In the genomic region with DNA sequence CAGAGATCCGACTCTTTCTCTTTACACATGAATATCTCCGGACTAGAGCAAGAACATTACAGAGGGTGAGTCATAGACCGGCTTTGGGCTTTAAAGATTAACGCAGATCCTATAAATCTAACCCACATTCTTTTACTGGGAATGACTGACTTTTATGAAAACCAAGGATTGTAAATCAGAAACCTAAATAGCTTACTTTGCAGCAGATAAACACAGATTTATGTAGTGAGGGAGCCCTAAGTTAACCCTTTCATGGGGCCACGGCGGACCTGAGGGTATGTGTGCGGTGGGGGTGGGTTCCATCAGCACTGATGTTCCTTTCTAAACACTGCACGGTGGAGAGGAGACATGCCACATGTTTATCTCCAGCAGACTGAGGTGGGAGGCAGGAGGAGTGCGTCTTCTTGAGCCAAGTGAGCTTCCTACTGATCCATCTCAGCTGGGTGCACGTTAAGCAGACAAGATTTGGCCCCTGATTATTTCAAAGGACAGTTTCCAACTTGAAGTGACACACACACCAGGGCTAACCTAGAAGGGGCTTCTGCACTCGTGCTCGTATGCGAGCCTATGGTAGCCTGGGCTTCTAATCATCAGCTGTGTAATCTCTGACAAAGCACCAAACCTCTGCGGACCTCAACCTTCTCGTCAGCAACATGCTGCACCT, we compare ENCODE assay signal across 12 cellular contexts.
A peak's percentile ranks its signal among the peaks of the same experiment; 100 is the strongest.
DNase-seq lines count a peak whose midpoint lies in the region; ATAC-seq and TF ChIP-seq lines count a peak whose summit lies in the region.
"Had no signal": no experiment of that assay in that cellular context is flagged by ENCODE, and none has a peak within 500 bp of the region (broad histone marks: within the 10 kb centered on the region; RNA-seq: fewer than 3 reads in every experiment).

No MANE protein-coding gene starts in this region.

- ATAC-seq in HG03565 (IDR thresholded peaks at IDR 0.05; ENCODE audit: unreplicated experiment): no peak
- ATAC-seq in HG03520 (IDR thresholded peaks at IDR 0.05; ENCODE audit: unreplicated experiment): no peak
- ATAC-seq: GM12878 had no signal

- no peak overlapping the region for H2AFZ ChIP-seq in trophoblast cell (ENCODE audit: insufficient read depth, low read length, poor library complexity)

- H2BK120ac ChIP-seq in trophoblast cell (ENCODE audit: insufficient read depth, low read length, poor library complexity): no peak overlapping the region

- no TSS peak for BruUV-seq in Calu3 (replicated peaks; lab: Mats Ljungman, UMichigan)

- no peak overlapping the region for H3K9ac ChIP-seq in NT2/D1 (ENCODE audit: insufficient read length, low read depth)
- H3K9ac ChIP-seq in trophoblast cell (ENCODE audit: low read length): no peak overlapping the region

- intact Hi-C loops in Calu3 (cut with micrococcal nuclease; ENCODE audit: unreplicated experiment): no loop called here

- H3K79me1 ChIP-seq in trophoblast cell (ENCODE audit: low read length): peaks cover 8% of the 10 kb centered on the region

- H3K23ac ChIP-seq in trophoblast cell (ENCODE audit: low read length): no peak overlapping the region

- no peak for DNase-seq in Calu3
- no peak for DNase-seq in NT2/D1 (ENCODE audit: low read depth, low spot score)
- no peak for DNase-seq in glutamatergic neuron
- DNase-seq in trophoblast cell: no peak
- no peak for DNase-seq in activated CD4-positive, CD25-positive, alpha-beta regulatory T cell (lab: John Stamatoyannopoulos, UW)
- no peak for DNase-seq in G401 (ENCODE audit: low spot score)
- DNase-seq: left ventricle myocardium superior had no signal

- H3K4ac ChIP-seq in trophoblast cell (ENCODE audit: low read depth, low read length): no peak overlapping the region

- no peak for TF ChIP-seq CTCF in Calu3 (IDR thresholded peaks at IDR 0.05; ENCODE audit: unreplicated experiment)
- TF ChIP-seq CTCF in glutamatergic neuron (IDR thresholded peaks at IDR 0.05; ENCODE audit: partially characterized antibody, unreplicated experiment): no peak

- no peak overlapping the region for H3K14ac ChIP-seq in trophoblast cell (ENCODE audit: low read length)

- H3K27ac Mint-ChIP-seq in Calu3 (ENCODE audit: unreplicated experiment): no peak overlapping the region
- no peak overlapping the region for H3K27ac Mint-ChIP-seq in glutamatergic neuron (ENCODE audit: unreplicated experiment)
- H3K27ac Mint-ChIP-seq: CD4-positive, alpha-beta T cell had no signal

- peaks cover 13% of the 10 kb centered on the region for H3K9me3 ChIP-seq in NT2/D1 (ENCODE audit: insufficient read depth, low read length)
- H3K9me3 ChIP-seq in trophoblast cell (ENCODE audit: insufficient read depth, low read depth, low read length): peaks cover 2% of the 10 kb centered on the region

- peak overlapping the region; percentile 0 for H3K4me2 ChIP-seq in trophoblast cell (ENCODE audit: low read length)

- H3K4me1 Mint-ChIP-seq in Calu3 (ENCODE audit: low read depth, unreplicated experiment) (peaks cover 30% of the 10 kb centered on the region), glutamatergic neuron (ENCODE audit: low read depth, unreplicated experiment) (no peaks in the 10 kb centered on the region)

- no peak overlapping the region for H4K91ac ChIP-seq in trophoblast cell (ENCODE audit: low read depth, low read length)

- H3K27me3 Mint-ChIP-seq in Calu3 (ENCODE audit: unreplicated experiment) (no peaks in the 10 kb centered on the region), glutamatergic neuron (ENCODE audit: unreplicated experiment) (peaks cover 6% of the 10 kb centered on the region)

- H3K9me3 Mint-ChIP-seq in Calu3 (ENCODE audit: low read depth, unreplicated experiment): peaks cover 5% of the 10 kb centered on the region
- H3K9me3 Mint-ChIP-seq in glutamatergic neuron (ENCODE audit: unreplicated experiment): peaks cover 6% of the 10 kb centered on the region
- H3K9me3 Mint-ChIP-seq: CD4-positive, alpha-beta T cell had no signal

- H3K27ac ChIP-seq in trophoblast cell (ENCODE audit: low read depth, low read length): no peak overlapping the region
- H3K27ac ChIP-seq: VCaP had no signal

- no peaks in the 10 kb centered on the region for H3K79me2 ChIP-seq in trophoblast cell (ENCODE audit: control insufficient read depth, insufficient read depth, low read length, poor library complexity)

- H2AK5ac ChIP-seq in trophoblast cell (ENCODE audit: low read length): no peak overlapping the region

- H3K18ac ChIP-seq in trophoblast cell (ENCODE audit: low read length): no peak overlapping the region

- H3K4me3 ChIP-seq in NT2/D1 (ENCODE audit: insufficient read length, low read depth) (peak overlapping the region; percentile 46), trophoblast cell (ENCODE audit: low read depth, low read length) (no peak overlapping the region)
- H3K4me3 ChIP-seq: GM12878 had no signal

- CTCF ChIA-PET in Calu3 (lab: Charles Lee): interaction anchor here (0.9 kb wide), 1 partner anchor 180 kb away, joined by 3 read pairs; no protein-coding TSS in a partner anchor

- H3K4me3 Mint-ChIP-seq in Calu3 (ENCODE audit: low read depth, unreplicated experiment) (peak overlapping the region; percentile 75), glutamatergic neuron (ENCODE audit: unreplicated experiment) (peak overlapping the region; percentile 88)
- H3K4me3 Mint-ChIP-seq: CD4-positive, alpha-beta T cell had no signal

- H3K4me1 ChIP-seq in NT2/D1 (ENCODE audit: insufficient read depth, insufficient read length) (peaks cover 4% of the 10 kb centered on the region), trophoblast cell (ENCODE audit: control insufficient read depth in 1 of 2, insufficient read depth in 2 of 2, low read length in 2 of 2) (peaks cover 24 to 36% of the 10 kb centered on the region in 2 experiments)

- in situ Hi-C loops in G401 (cut with HindIII; ENCODE audit: low sequenced_read_pairs): no loop called here

- H4K8ac ChIP-seq in trophoblast cell (ENCODE audit: low read depth, low read length): no peak overlapping the region

- no CpG with 5 or more reads among the region's 15 CpGs for WGBS in trophoblast cell (ENCODE audit: extremely low coverage, insufficient coverage, insufficient read length)

- H2BK5ac ChIP-seq in trophoblast cell (ENCODE audit: low read depth, low read length, poor library complexity): no peak overlapping the region

- H4K12ac ChIP-seq in trophoblast cell (ENCODE audit: low read depth, low read length): no peak overlapping the region

- no peaks in the 10 kb centered on the region for H3K36me3 ChIP-seq in NT2/D1 (ENCODE audit: insufficient read depth, insufficient read length, low read length)
- H3K36me3 ChIP-seq in trophoblast cell (ENCODE audit: control insufficient read depth in 1 of 2, insufficient read depth in 2 of 2, low read length in 2 of 2): no peaks in the 10 kb centered on the region

- no peak overlapping the region for H2BK12ac ChIP-seq in trophoblast cell (ENCODE audit: low read length)

- H3K27me3 ChIP-seq in NT2/D1 (ENCODE audit: insufficient read depth, insufficient read length) (peaks cover 47% of the 10 kb centered on the region), trophoblast cell (ENCODE audit: insufficient read depth, low read length) (no peaks in the 10 kb centered on the region)

- H3K36me3 Mint-ChIP-seq in Calu3 (ENCODE audit: insufficient read depth, unreplicated experiment): peaks cover 8% of the 10 kb centered on the region
- peaks cover 23% of the 10 kb centered on the region for H3K36me3 Mint-ChIP-seq in glutamatergic neuron (ENCODE audit: unreplicated experiment)
